8 cellular contexts compared by ENCODE assay signal in genomic region chr9:69180670-69181069, GRCh38.
A peak's percentile ranks its signal among the peaks of the same experiment; 100 is the strongest.
DNase-seq lines count a peak whose midpoint lies in the region; ATAC-seq and TF ChIP-seq lines count a peak whose summit lies in the region.

No MANE protein-coding gene starts in this region.

- H3K4me3 ChIP-seq in parathyroid adenoma (ENCODE audit: low read depth, low read length) = no peak overlapping the region

- H3K36me3 ChIP-seq in parathyroid adenoma (ENCODE audit: control insufficient read depth, insufficient read depth, low read length) = no peaks in the 10 kb centered on the region

- ATAC-seq in GM19397 (IDR thresholded peaks at IDR 0.05; ENCODE audit: unreplicated experiment) = no peak

- CTCF ChIA-PET in GM10248 (lab: Yijun Ruan, JAX) = interaction anchor here (1.0 to 6.2 kb wide), 6 partner anchors 10 to 145 kb away, joined by 3 to 67 read pairs (median 6); partner anchors contain the start of gene FXN
- CTCF ChIA-PET in HEK293T (lab: Yijun Ruan, JAX) = interaction anchor here (1.0 kb wide), 1 partner anchor 12 kb away, joined by 4 read pairs; no protein-coding TSS in a partner anchor

- TF ChIP-seq CTCF in parathyroid adenoma (IDR thresholded peaks at IDR 0.05) = no peak
- TF ChIP-seq CTCF in GM10248 (IDR thresholded peaks at IDR 0.05; ENCODE audit: control extremely low read depth, extremely low read depth, low read depth, missing control alignments) = no peak

- no peaks in the 10 kb centered on the region for H3K9me3 ChIP-seq in parathyroid adenoma (ENCODE audit: control insufficient read depth, low read length)

- H3K4me1 ChIP-seq in parathyroid adenoma = no peaks in the 10 kb centered on the region

- H3K4me2 ChIP-seq in parathyroid adenoma (ENCODE audit: low read length) = no peak overlapping the region

- POLR2A ChIA-PET in GM10248 (lab: Yijun Ruan, JAX) = interaction anchor here (0.8 kb wide), 1 partner anchor 128 kb away, joined by 5 read pairs; no protein-coding TSS in a partner anchor
- POLR2A ChIA-PET in HEK293T (lab: Yijun Ruan, JAX) = interaction anchor here (0.7 kb wide), 1 partner anchor 145 kb away, joined by 3 read pairs; the partner anchor contains the start of gene FXN

- peaks cover 2% of the 10 kb centered on the region for H3K79me2 ChIP-seq in parathyroid adenoma

- H3K27me3 ChIP-seq in parathyroid adenoma (ENCODE audit: control insufficient read depth, insufficient read depth, low read length) = no peaks in the 10 kb centered on the region

- H2AFZ ChIP-seq in parathyroid adenoma = no peak overlapping the region

- H3K9ac ChIP-seq in parathyroid adenoma = no peak overlapping the region

- H3K27ac ChIP-seq in epithelial cell of prostate = peak overlapping the region; percentile 95
- H3K27ac ChIP-seq in parathyroid adenoma = peak overlapping the region; percentile 56

- peak; percentile 61 for DNase-seq in Ammon's horn (ENCODE audit: low spot score)
- peak; percentile 64 for DNase-seq in HS-27A (ENCODE audit: low read depth)
- peak; percentile 49 to 60 for DNase-seq in activated CD4-positive, alpha-beta T cell treated with anti-CD3 and anti-CD28 coated beads for 4 hours
- peak; percentile 98 for DNase-seq in epithelial cell of prostate (ENCODE audit: low read depth, low spot score)
- no peak for DNase-seq in GM10248 (ENCODE audit: extremely low spot score)
- DNase-seq in HEK293T (ENCODE audit: extremely low spot score) = no peak

TF ChIP-seq in HEK293T, 16 proteins besides CTCF, POLR2A, EP300 and RAD21:
- TF ChIP-seq LEF1 (IDR thresholded peaks at IDR 0.05; ENCODE audit: borderline replicate concordance) = no peak

Comparison
In these comparisons a context has a peak if more than half of its experiments do, and no peak if none do; other contexts are left out.
1. DNase-seq: peak in Ammon's horn (single experiment), HS-27A (single experiment), activated CD4-positive, alpha-beta T cell treated with anti-CD3 and anti-CD28 coated beads for 4 hours (2 of 2) and epithelial cell of prostate (single experiment); none in GM10248 (single experiment) and HEK293T (single experiment).